In the genomic region with DNA sequence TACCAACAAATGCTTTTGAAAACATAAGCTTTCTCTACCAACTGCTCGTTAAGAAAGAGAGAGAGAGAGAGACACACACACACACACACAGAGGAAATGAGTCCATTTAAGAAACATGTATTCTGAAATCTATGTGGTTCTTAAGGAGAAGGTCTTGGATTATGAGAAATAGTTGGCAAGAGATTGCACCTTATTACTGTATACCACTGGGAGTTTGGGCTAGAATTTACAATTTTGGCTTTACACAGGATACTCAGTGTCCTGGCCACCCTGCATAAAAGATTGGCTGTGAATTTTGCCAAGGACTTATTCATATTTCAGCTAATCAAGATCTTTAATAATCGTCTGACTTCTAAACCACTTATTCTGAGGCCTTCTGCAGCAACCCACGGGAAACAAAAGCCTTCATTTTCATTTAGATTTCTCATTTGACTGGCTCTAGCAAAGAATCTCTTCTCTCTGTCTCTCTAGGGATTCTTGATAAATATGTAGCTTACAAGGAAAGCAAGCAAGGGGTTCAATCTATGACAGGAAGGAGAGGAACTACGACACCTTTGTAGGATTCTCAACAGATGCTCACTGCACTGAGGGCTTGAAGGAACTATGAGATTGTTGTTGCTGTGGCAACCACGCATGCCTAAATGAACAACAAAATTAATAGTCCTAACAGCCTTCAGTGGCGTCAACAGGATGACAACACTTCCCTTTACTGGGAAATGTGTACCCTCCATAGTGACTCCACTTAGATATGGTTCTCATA, we compare ENCODE assay signal across 1 cellular context.
TF ChIP-seq lines count a peak whose summit lies in the region.

No MANE protein-coding gene starts in this region.

TF ChIP-seq in H1, 55 proteins besides CTCF, POLR2A, EP300 and RAD21 (continued from another document):
- TF ChIP-seq, protein P1, sequence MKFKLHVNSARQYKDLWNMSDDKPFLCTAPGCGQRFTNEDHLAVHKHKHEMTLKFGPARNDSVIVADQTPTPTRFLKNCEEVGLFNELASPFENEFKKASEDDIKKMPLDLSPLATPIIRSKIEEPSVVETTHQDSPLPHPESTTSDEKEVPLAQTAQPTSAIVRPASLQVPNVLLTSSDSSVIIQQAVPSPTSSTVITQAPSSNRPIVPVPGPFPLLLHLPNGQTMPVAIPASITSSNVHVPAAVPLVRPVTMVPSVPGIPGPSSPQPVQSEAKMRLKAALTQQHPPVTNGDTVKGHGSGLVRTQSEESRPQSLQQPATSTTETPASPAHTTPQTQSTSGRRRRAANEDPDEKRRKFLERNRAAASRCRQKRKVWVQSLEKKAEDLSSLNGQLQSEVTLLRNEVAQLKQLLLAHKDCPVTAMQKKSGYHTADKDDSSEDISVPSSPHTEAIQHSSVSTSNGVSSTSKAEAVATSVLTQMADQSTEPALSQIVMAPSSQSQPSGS (IDR thresholded peaks at IDR 0.05; ENCODE audit: low read length) = no peak
- TF ChIP-seq CEBPB (IDR thresholded peaks at IDR 0.05; ENCODE audit: low read depth, low read length) = no peak
- TF ChIP-seq RFX5 (IDR thresholded peaks at IDR 0.05; ENCODE audit: borderline replicate concordance, low read depth, low read length) = no peak
- no peak for TF ChIP-seq CHD2 (IDR thresholded peaks at IDR 0.05; ENCODE audit: low read length)
- no peak for TF ChIP-seq KDM1A (IDR thresholded peaks at IDR 0.05; ENCODE audit: borderline replicate concordance, low read length)
- no peak for TF ChIP-seq TCF12 (IDR thresholded peaks at IDR 0.05; ENCODE audit: low read depth, low read length)
- no peak for TF ChIP-seq YY1 (IDR thresholded peaks at IDR 0.05; ENCODE audit: low read depth, low read length)
- no peak for TF ChIP-seq SIX5 (IDR thresholded peaks at IDR 0.05; ENCODE audit: low read depth, low read length)
- TF ChIP-seq TEAD4 (IDR thresholded peaks at IDR 0.05; ENCODE audit: low read depth, low read length) = no peak
